In genomic region chr15:29593629-29594028, GRCh38 we compare ENCODE assay signal across 19 cellular contexts.
DNase-seq lines count a peak whose midpoint lies in the region; ATAC-seq, FAIRE-seq and TF ChIP-seq lines count a peak whose summit lies in the region.
"Had no signal": no experiment of that assay in that cellular context is flagged by ENCODE, and none has a peak within 500 bp of the region (broad histone marks: within the 10 kb centered on the region; RNA-seq: fewer than 3 reads in every experiment).

No MANE protein-coding gene starts in this region.

- intact Hi-C loops in esophagus muscularis mucosa (cut with DNase I), result no loop called here
- intact Hi-C loops in Right ventricle myocardium superior (cut with DNase I), result no loop called here

- TF ChIP-seq RAD21 in A549 (conservative IDR thresholded peaks at IDR 0.05 in 1 of 2, IDR thresholded peaks at IDR 0.05 in 1 of 2), result no peak

- TF ChIP-seq POLR2A in A549 (IDR thresholded peaks at IDR 0.05; ENCODE audit: low read length) (no peak), esophagus muscularis mucosa (IDR thresholded peaks at IDR 0.05; ENCODE audit: low read depth) (no peak)

- H3K27me3 ChIP-seq in KMS-11 (ENCODE audit: insufficient read depth, low read depth) (no peaks in the 10 kb centered on the region), esophagus muscularis mucosa (peaks cover 0 to 13% (median 0%) of the 10 kb centered on the region in 4 donors)

- no peaks in the 10 kb centered on the region for H3K9me3 ChIP-seq in A549
- H3K9me3 ChIP-seq in esophagus muscularis mucosa, result no peaks in the 10 kb centered on the region
- H3K9me3 ChIP-seq: HAP-1 had no signal

- POLR2A ChIA-PET in A549 (lab: Yijun Ruan, JAX), result no interaction called here

- no peak overlapping the region for H3K9ac ChIP-seq in KMS-11

- DNase-seq in A549 (ENCODE audit: low read depth in 1 of 2, low spot score in 1 of 2) (no peak), esophagus muscularis mucosa (ENCODE audit: extremely low spot score) (peak; percentile 31), HuH-7 (ENCODE audit: low spot score) (no peak), Right ventricle myocardium superior (no peak)
- DNase-seq: 8988T; C1 segment of cervical spinal cord; Calu3; CD4-positive, alpha-beta memory T cell; COR-L47; DMS53; DMS79 treated with DMSO at 0.1 percent for 48 hours; GF-D8; GOT3 had no signal

- no peak for TF ChIP-seq EP300 in A549 (IDR thresholded peaks at IDR 0.05)
- no peak for TF ChIP-seq EP300 in esophagus muscularis mucosa (IDR thresholded peaks at IDR 0.05)

- FAIRE-seq in A549 (lab: Jason Lieb, UNC), result no peak
- FAIRE-seq: GM12891, GM18507, H54 had no signal

- H4K20me1 ChIP-seq in KMS-11 (ENCODE audit: insufficient read depth), result no peaks in the 10 kb centered on the region

- ATAC-seq in A549 (no peak), HG02870 (IDR thresholded peaks at IDR 0.05; ENCODE audit: unreplicated experiment) (no peak), Right ventricle myocardium superior (ENCODE audit: poor library complexity) (no peak)

- H3K36me3 ChIP-seq in KMS-11 (ENCODE audit: insufficient read depth) (no peaks in the 10 kb centered on the region), esophagus muscularis mucosa (no peaks in the 10 kb centered on the region)
- H3K36me3 ChIP-seq: HAP-1 had no signal

- WGBS in A549 (ENCODE audit: missing lambda C conversion rate), result 91% methylated on average over 1 of the region's 1 CpG
- WGBS in esophagus muscularis mucosa, result 93% methylated on average over 1 of the region's 1 CpG

- no peak overlapping the region for H3K27ac ChIP-seq in A549
- no peak overlapping the region; the same call in 1 of the 2 replicates for H3K27ac ChIP-seq in KMS-11
- no peak overlapping the region for H3K27ac ChIP-seq in esophagus muscularis mucosa (replicated peaks in 1 of 4)

- no peaks in the 10 kb centered on the region for H3K4me1 ChIP-seq in A549
- H3K4me1 ChIP-seq in KMS-11 (ENCODE audit: low read depth, poor library complexity, severe bottlenecking), result peaks cover 12% of the 10 kb centered on the region
- H3K4me1 ChIP-seq in esophagus muscularis mucosa, result no peaks in the 10 kb centered on the region
- H3K4me1 ChIP-seq: HAP-1 had no signal

- H3K4me2 ChIP-seq in A549 (no peak overlapping the region), KMS-11 (peak overlapping the region; percentile 34; the same call in 1 of the 2 replicates)

- CTCF ChIA-PET in A549 (lab: Yijun Ruan, JAX), result interaction anchor here (0.9 to 1.8 kb wide), 3 partner anchors 9 to 20 kb away, joined by 3 to 9 read pairs (median 5); no protein-coding TSS in a partner anchor

- H3K79me2 ChIP-seq in KMS-11 (ENCODE audit: insufficient read depth, low read depth), result no peaks in the 10 kb centered on the region

- no peak overlapping the region for H2AFZ ChIP-seq in KMS-11 (ENCODE audit: low read depth)

- no peak for TF ChIP-seq CTCF in A549 (IDR thresholded peaks at IDR 0.05)
- TF ChIP-seq CTCF in KMS-11 (conservative IDR thresholded peaks at IDR 0.05; ENCODE audit: low read depth, low read length), result no peak
- TF ChIP-seq CTCF in esophagus muscularis mucosa (IDR thresholded peaks at IDR 0.05), result no peak

- H3K4me3 ChIP-seq in A549 (no peak overlapping the region), KMS-11 (IDR thresholded peaks at IDR 0.05; ENCODE audit: insufficient read depth, low read depth, low read length) (no peak overlapping the region), esophagus muscularis mucosa (no peak overlapping the region)
- H3K4me3 ChIP-seq: HAP-1 had no signal

TF ChIP-seq in A549, 52 proteins besides CTCF, POLR2A, EP300 and RAD21:
- no peak for TF ChIP-seq ZFP36 (IDR thresholded peaks at IDR 0.05; ENCODE audit: borderline replicate concordance, partially characterized antibody)
- TF ChIP-seq MAFK (IDR thresholded peaks at IDR 0.05; ENCODE audit: partially characterized antibody), result peak; percentile 50
